8 cellular contexts compared by ENCODE assay signal in the genomic region with DNA sequence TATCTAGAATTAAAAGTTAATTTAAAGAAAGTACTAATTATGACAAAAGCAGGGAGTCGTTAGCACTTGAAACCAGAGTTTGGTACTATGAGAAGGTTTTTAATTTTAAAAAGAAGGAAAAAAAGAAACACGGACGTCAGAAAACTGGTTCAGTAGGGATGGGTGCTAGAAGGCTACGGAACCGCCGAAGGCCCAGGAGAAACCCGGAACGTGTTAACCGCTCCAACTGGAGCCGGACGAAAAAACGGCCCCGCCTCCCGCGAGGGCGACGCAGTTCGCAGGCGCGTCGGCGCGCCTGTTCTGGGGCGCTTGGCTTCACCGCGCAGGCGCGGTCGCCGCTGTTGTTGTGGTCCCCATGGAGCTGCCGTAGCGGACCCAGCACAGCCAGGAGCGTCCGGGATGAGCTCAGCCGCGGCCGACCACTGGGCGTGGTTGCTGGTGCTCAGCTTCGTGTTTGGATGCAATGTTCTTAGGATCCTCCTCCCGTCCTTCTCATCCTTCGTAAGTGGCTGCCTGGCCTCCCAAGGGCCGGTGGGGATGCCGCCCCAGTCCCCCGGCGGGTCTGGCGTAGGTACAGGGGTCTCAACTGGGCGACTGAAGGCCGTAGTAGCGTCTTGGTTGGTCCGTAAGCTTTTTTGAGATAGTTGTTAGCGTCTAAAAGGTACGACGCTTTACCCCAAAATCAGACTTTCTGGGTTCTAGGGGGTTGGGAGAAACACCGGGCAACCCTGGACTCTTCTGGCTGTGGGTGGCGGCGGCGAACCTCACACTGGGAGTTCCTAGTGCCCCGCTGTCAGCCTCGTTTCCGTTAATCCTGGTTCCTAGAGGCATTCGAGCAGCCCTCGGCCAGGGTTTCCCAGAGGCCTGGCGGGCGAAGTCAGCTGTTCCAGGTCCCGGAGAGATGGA. TPM values are rescaled to one million over a fixed set of nuclear protein-coding genes. Genes with fewer than 3 reads are reported as not detected.
DNase-seq lines count a peak whose midpoint lies in the region; ATAC-seq, FAIRE-seq and TF ChIP-seq lines count a peak whose summit lies in the region.

No MANE protein-coding gene starts in this region.

- H3K9ac ChIP-seq in mammary epithelial cell (ENCODE audit: insufficient read depth, low read length) = peak overlapping the region; percentile 76

- dilution Hi-C loops in mammary epithelial cell (cut with HindIII; ENCODE audit: low sequenced_read_pairs) = no loop called here

- CTCF ChIA-PET in mammary epithelial cell (lab: Charles Lee; ENCODE audit: low non-redundant PET) = interaction anchor here (0.9 kb wide), 1 partner anchor 197 kb away, joined by 4 read pairs; no protein-coding TSS in a partner anchor

- no peak for TF ChIP-seq CTCF in WERI-Rb-1 (IDR thresholded peaks at IDR 0.05; ENCODE audit: low read depth, low read length)
- TF ChIP-seq CTCF in mammary epithelial cell (conservative IDR thresholded peaks at IDR 0.05 in 1 of 2, IDR thresholded peaks at IDR 0.05 in 1 of 2; ENCODE audit: extremely low read depth in 1 of 2, insufficient read depth in 1 of 2, low read depth in 1 of 2, low read length in 2 of 2) = no peak

- peak overlapping the region; percentile 65 for H3K4me2 ChIP-seq in mammary epithelial cell (ENCODE audit: insufficient read depth, low read depth, low read length)

- intact Hi-C loops in mammary epithelial cell (cut with micrococcal nuclease) = loop anchor here (2.0 kb wide), 1 partner anchor 59 kb away; no protein-coding TSS in a partner anchor

- H3K4me3 ChIP-seq in WERI-Rb-1 (ENCODE audit: low read depth, low read length) = peak overlapping the region; percentile 65
- H3K4me3 ChIP-seq in mammary epithelial cell (replicated peaks in 1 of 3; ENCODE audit: insufficient read depth in 1 of 3, low read depth in 2 of 3, low read length in 3 of 3) = peak overlapping the region; percentile 62 to 78 (median 68)
- H3K4me3 ChIP-seq in small intestine (ENCODE audit: low read depth in 1 of 2, low read length in 2 of 2) = peak overlapping the region; percentile 76 to 88

- H3K27ac ChIP-seq in WERI-Rb-1 = peak overlapping the region; percentile 64
- H3K27ac ChIP-seq in mammary epithelial cell (ENCODE audit: insufficient read depth, low read depth, low read length) = peak overlapping the region; percentile 84
- H3K27ac ChIP-seq in small intestine (ENCODE audit: low read depth in 1 of 2, low read length in 1 of 2) = peak overlapping the region; percentile 92 to 94

- H3K36me3 ChIP-seq in WERI-Rb-1 (peaks cover 5% of the 10 kb centered on the region), mammary epithelial cell (ENCODE audit: insufficient read depth, low read length) (no peaks in the 10 kb centered on the region), small intestine (ENCODE audit: control insufficient read depth in 2 of 2, insufficient read depth in 2 of 2, low read length in 2 of 2) (no peaks in the 10 kb centered on the region)

- FAIRE-seq in small intestine (lab: Jason Lieb, UNC) = no peak

- WGBS in mammary epithelial cell (ENCODE audit: low coverage, missing lambda C conversion rate) = under 1% methylated on average over 44 of the region's 65 CpGs
- 0 to 1% (median 0%) methylated on average over 60 to 65 of the region's 65 CpGs for WGBS in small intestine, 3 donors

- DNase-seq in ACHN = peak; percentile 92
- DNase-seq in NCI-H2196 (lab: John Stamatoyannopoulos, UW; ENCODE audit: unreplicated experiment) = peak; percentile 97
- peak; percentile 98 for DNase-seq in WERI-Rb-1
- peak; percentile 95 for DNase-seq in mammary epithelial cell
- DNase-seq in iPS-NIHi7 (ENCODE audit: extremely low spot score) = peak; percentile 97
- DNase-seq in small intestine = peak; percentile 90

- ATAC-seq in GM18873 (IDR thresholded peaks at IDR 0.05; ENCODE audit: low FRiP score, unreplicated experiment) = peak; percentile 77
- ATAC-seq in HG03135 (IDR thresholded peaks at IDR 0.05; ENCODE audit: unreplicated experiment) = peak; percentile 92

- H3K27me3 ChIP-seq in WERI-Rb-1 (ENCODE audit: insufficient read depth, low read depth, severe bottlenecking) (no peaks in the 10 kb centered on the region), mammary epithelial cell (ENCODE audit: insufficient read depth, low read length) (no peaks in the 10 kb centered on the region), small intestine (ENCODE audit: control insufficient read depth in 2 of 2, insufficient read depth in 2 of 2, low read length in 2 of 2) (no peaks in the 10 kb centered on the region)

- BruUV-seq in mammary epithelial cell (replicated peaks; lab: Mats Ljungman, UMichigan) = TSS peak; percentile 57

- H3K9me3 ChIP-seq in WERI-Rb-1 (ENCODE audit: severe bottlenecking) (no peaks in the 10 kb centered on the region), mammary epithelial cell (replicated peaks; ENCODE audit: insufficient read depth, low read length) (no peaks in the 10 kb centered on the region), small intestine (ENCODE audit: control insufficient read depth, low read depth) (no peaks in the 10 kb centered on the region)

- H3K4me1 ChIP-seq in mammary epithelial cell (ENCODE audit: insufficient read depth, low read length) = peaks cover 16% of the 10 kb centered on the region
- H3K4me1 ChIP-seq in small intestine (ENCODE audit: control insufficient read depth in 2 of 2, insufficient read depth in 1 of 2, low read depth in 1 of 2, low read length in 1 of 2) = peaks cover 0 to 2% of the 10 kb centered on the region in 2 donors

- H4K20me1 ChIP-seq in mammary epithelial cell (ENCODE audit: insufficient read depth, low read length) = no peaks in the 10 kb centered on the region

- peak overlapping the region; percentile 80 for H2AFZ ChIP-seq in mammary epithelial cell (ENCODE audit: low read depth, low read length)

- peaks cover 15% of the 10 kb centered on the region for H3K79me2 ChIP-seq in mammary epithelial cell (ENCODE audit: insufficient read depth, low read length)

- in situ Hi-C loops in ACHN (cut with HindIII; ENCODE audit: low pct_ligation_motif_present, low pct_unique_long_range_greater_than_20kb, low sequenced_read_pairs) (no loop called here), mammary epithelial cell (cut with MboI; ENCODE audit: low sequenced_read_pairs in 2 of 2) (loop anchor here in 1 of 2 donors (10.0 kb wide), 1 partner anchor 65 kb away; a partner anchor contains a TSS)

RNA-seq across cellular contexts. Expression of a gene that starts 31.4 kb away (rescaled TPM):
- total RNA-seq in mammary epithelial cell = 100 to 1,000 TPM; 118 to 285 TPM
- polyA plus RNA-seq in mammary epithelial cell (124 TPM), small intestine (100 to 1,000 TPM; 126 to 225 (median 145) TPM)
- 52.9 TPM for polyA minus RNA-seq in mammary epithelial cell

Comparison
In these comparisons a context has a peak if more than half of its experiments do, and no peak if none do; other contexts are left out.
1. Peak in every context shown above with its lines: DNase-seq, ATAC-seq, H3K4me3 ChIP-seq and H3K27ac ChIP-seq.